ENCODE assay signal across 18 cellular contexts in the genomic region with DNA sequence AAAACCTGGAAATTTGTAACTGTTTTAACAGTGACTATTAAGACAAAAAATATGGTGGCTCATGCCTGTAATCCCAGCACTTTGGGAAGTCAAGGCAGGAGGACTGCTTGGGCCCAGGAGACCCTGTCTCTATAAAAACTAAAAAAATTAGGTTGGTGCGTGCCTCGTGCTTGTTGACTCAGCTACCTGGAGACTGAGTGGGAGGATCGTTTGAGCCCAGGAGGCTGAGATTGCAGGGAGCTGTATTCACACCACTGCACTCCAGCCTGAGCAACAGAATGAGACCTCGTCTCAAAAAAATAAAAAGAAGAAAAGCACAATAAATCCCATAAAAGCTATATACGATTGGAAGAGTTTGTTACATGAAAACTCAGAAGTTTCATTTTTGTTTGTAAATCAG. TPM values are rescaled to one million over a fixed set of nuclear protein-coding genes. Genes with fewer than 3 reads are reported as not detected.
DNase-seq lines count a peak whose midpoint lies in the region; ATAC-seq and TF ChIP-seq lines count a peak whose summit lies in the region.
"Had no signal": no experiment of that assay in that cellular context is flagged by ENCODE, and none has a peak within 500 bp of the region (broad histone marks: within the 10 kb centered on the region; RNA-seq: fewer than 3 reads in every experiment).

No MANE protein-coding gene starts in this region.

- H3K9me3 ChIP-seq in RWPE2 (ENCODE audit: severe bottlenecking) (peaks cover 4% of the 10 kb centered on the region), smooth muscle cell (replicated peaks; ENCODE audit: low read depth) (no peaks in the 10 kb centered on the region)
- H3K9me3 ChIP-seq: HAP-1 had no signal

- H4K20me1 ChIP-seq in smooth muscle cell (ENCODE audit: low read depth), result no peaks in the 10 kb centered on the region

- ATAC-seq in RWPE2 (ENCODE audit: low read depth), result no peak
- ATAC-seq: CD8-positive, alpha-beta T cell; K562 had no signal

- no peaks in the 10 kb centered on the region for H3K27me3 ChIP-seq in RWPE2 (ENCODE audit: insufficient read depth, poor library complexity, severe bottlenecking)
- no peaks in the 10 kb centered on the region for H3K27me3 ChIP-seq in smooth muscle cell (ENCODE audit: low read depth)

- H3K36me3 ChIP-seq in RWPE2 (ENCODE audit: low read depth) (peaks cover 1% of the 10 kb centered on the region), smooth muscle cell (ENCODE audit: low read depth) (no peaks in the 10 kb centered on the region)

- H3K79me2 ChIP-seq in smooth muscle cell (ENCODE audit: low read depth), result no peaks in the 10 kb centered on the region

- no peaks in the 10 kb centered on the region for H3F3A ChIP-seq in smooth muscle cell (ENCODE audit: low read depth)

- H3K4me3 ChIP-seq in RWPE2 (ENCODE audit: severe bottlenecking) (no peak overlapping the region), smooth muscle cell (no peak overlapping the region)
- H3K4me3 ChIP-seq: HAP-1, K562 had no signal

- WGBS in smooth muscle cell (ENCODE audit: low lambda C conversion rate), result 61% methylated on average over 5 of the region's 5 CpGs

- TF ChIP-seq CTCF in RWPE2 (IDR thresholded peaks at IDR 0.05; ENCODE audit: poor library complexity, severe bottlenecking), result no peak
- no peak for TF ChIP-seq CTCF in smooth muscle cell (IDR thresholded peaks at IDR 0.05; ENCODE audit: borderline replicate concordance, insufficient read depth, poor library complexity, severe bottlenecking)

- H3K4me2 ChIP-seq in smooth muscle cell, result no peak overlapping the region

- no peak overlapping the region for H3K9ac ChIP-seq in smooth muscle cell (ENCODE audit: low read depth)

- no peak overlapping the region for H2AFZ ChIP-seq in smooth muscle cell (ENCODE audit: low read depth)

- H3K4me1 ChIP-seq in RWPE2 (ENCODE audit: insufficient read depth, poor library complexity, severe bottlenecking) (peaks cover 12% of the 10 kb centered on the region), smooth muscle cell (ENCODE audit: low read depth) (no peaks in the 10 kb centered on the region)
- H3K4me1 ChIP-seq: HAP-1 had no signal

- H3K27ac ChIP-seq in RWPE2 (ENCODE audit: poor library complexity, severe bottlenecking) (peak overlapping the region; percentile 40), smooth muscle cell (ENCODE audit: low read depth) (peak overlapping the region; percentile 79)

- DNase-seq in NCI-H345 (lab: John Stamatoyannopoulos, UW) (peak; percentile 38), NCI-H345 treated with DMSO at 0.1 percent for 48 hours (lab: John Stamatoyannopoulos, UW; ENCODE audit: unreplicated experiment) (no peak), RWPE2 (ENCODE audit: low spot score) (no peak), kidney glomerular epithelial cell (lab: John Stamatoyannopoulos, UW) (peak; percentile 39), smooth muscle cell (lab: John Stamatoyannopoulos, UW; ENCODE audit: unreplicated experiment) (no peak), glomerular visceral epithelial cell (ENCODE audit: extremely low spot score) (no peak)
- DNase-seq in activated T-cell treated with anti-CD3 and anti-CD28 coated beads, Interleukin-2, amount 50 U/mL, for 48 hours, result no peak
- no peak for DNase-seq in activated CD8-positive, alpha-beta memory T cell treated with anti-CD3 and anti-CD28 coated beads, Interleukin-2, amount 50 U/mL, for 48 hours
- DNase-seq: 8988T; CD8-positive, alpha-beta T cell; DMS79 treated with DMSO at 0.1 percent for 48 hours; MV-4-11; NCI-H2029; NCI-H524 treated with DMSO at 0.1 percent for 48 hours; OCI-M1 had no signal

RNA-seq across cellular contexts. Expression of a gene that starts 23.7 kb away (rescaled TPM):
- 27.0 and 30.0 TPM in 2 replicates for total RNA-seq in smooth muscle cell
- polyA plus RNA-seq in smooth muscle cell, result 9.7 and 28.7 TPM in 2 replicates
- total RNA-seq: G401 had no signal

Comparison
In these comparisons a context has a peak if more than half of its experiments do, and no peak if none do; other contexts are left out.
1. DNase-seq: peak in NCI-H345 (single experiment) and kidney glomerular epithelial cell (single experiment); none in NCI-H345 treated with DMSO at 0.1 percent for 48 hours (single experiment), RWPE2 (single experiment), smooth muscle cell (single experiment), activated T-cell treated with anti-CD3 and anti-CD28 coated beads, Interleukin-2, amount 50 U/mL, for 48 hours (0 of 2), glomerular visceral epithelial cell (single experiment) and activated CD8-positive, alpha-beta memory T cell treated with anti-CD3 and anti-CD28 coated beads, Interleukin-2, amount 50 U/mL, for 48 hours (single experiment).